In genomic region chr5:164597293-164597900, GRCh38 we compare ENCODE assay signal across 8 cellular contexts.
DNase-seq lines count a peak whose midpoint lies in the region; ATAC-seq and TF ChIP-seq lines count a peak whose summit lies in the region.

No MANE protein-coding gene starts in this region.

- ATAC-seq in HG02870 (IDR thresholded peaks at IDR 0.05; ENCODE audit: unreplicated experiment) (peak; percentile 62), PC-3 (peak; percentile 42; the same call in 1 of the 2 replicates), GM21825 (IDR thresholded peaks at IDR 0.05; ENCODE audit: unreplicated experiment) (no peak)

- no peaks in the 10 kb centered on the region for H3F3A ChIP-seq in PC-3 (ENCODE audit: low read length, unreplicated experiment)

- H3K27me3 ChIP-seq in PC-3 (ENCODE audit: low read length) (no peaks in the 10 kb centered on the region), osteoblast (ENCODE audit: insufficient read depth, low read length) (no peaks in the 10 kb centered on the region), adrenal gland (no peaks in the 10 kb centered on the region), vagina (no peaks in the 10 kb centered on the region)

- intact Hi-C loops in PC-3 (cut with micrococcal nuclease): no loop called here
- intact Hi-C loops in adrenal gland (cut with DNase I): no loop called here
- intact Hi-C loops in vagina (cut with DNase I): no loop called here

- CTCF ChIA-PET in PC-3 (lab: Charles Lee): no interaction called here

- H3K9ac ChIP-seq in PC-3 (ENCODE audit: low read length): no peak overlapping the region

- DNase-seq in NCI-H2171 treated with DMSO at 0.1 percent for 48 hours (lab: John Stamatoyannopoulos, UW) (peak; percentile 1), NCI-H2171 (lab: John Stamatoyannopoulos, UW) (no peak), PC-3 (peak; percentile 15), osteoblast (ENCODE audit: insufficient read length, low spot score, missing footprints) (no peak), adrenal gland (no peak), vagina (ENCODE audit: extremely low spot score in 2 of 2) (no peak)

- BruUV-seq in PC-3 (replicated peaks; lab: Mats Ljungman, UMichigan): no TSS peak

- H3K9me3 ChIP-seq in PC-3 (ENCODE audit: low read length) (no peaks in the 10 kb centered on the region), osteoblast (ENCODE audit: low read depth, low read length) (no peaks in the 10 kb centered on the region), adrenal gland (replicated peaks in 1 of 3) (no peaks in the 10 kb centered on the region), vagina (no peaks in the 10 kb centered on the region)

- peak; percentile 55; the same call in 1 of the 2 replicates for TF ChIP-seq CTCF in PC-3 (conservative IDR thresholded peaks at IDR 0.05; ENCODE audit: low read depth, low read length)
- TF ChIP-seq CTCF in osteoblast (IDR thresholded peaks at IDR 0.05; ENCODE audit: extremely low read depth, low read depth, low read length): peak; percentile 20
- peak in 1 of 6 experiments; percentile 32 for TF ChIP-seq CTCF in adrenal gland (IDR thresholded peaks at IDR 0.05)
- no peak for TF ChIP-seq CTCF in vagina (IDR thresholded peaks at IDR 0.05)

- H3K4me1 ChIP-seq in PC-3 (ENCODE audit: insufficient read depth, low read length) (no peaks in the 10 kb centered on the region), osteoblast (ENCODE audit: insufficient read depth, low read length) (no peaks in the 10 kb centered on the region), adrenal gland (replicated peaks in 1 of 2) (no peaks in the 10 kb centered on the region), vagina (no peaks in the 10 kb centered on the region)

- H3K4me3 ChIP-seq in PC-3 (ENCODE audit: low read length): no peak overlapping the region
- no peak overlapping the region for H3K4me3 ChIP-seq in osteoblast (ENCODE audit: insufficient read depth, low read length)
- no peak overlapping the region for H3K4me3 ChIP-seq in adrenal gland
- H3K4me3 ChIP-seq in vagina: no peak overlapping the region

- H2AFZ ChIP-seq in PC-3 (ENCODE audit: low read length) (no peak overlapping the region), osteoblast (ENCODE audit: low read length) (no peak overlapping the region)

- no peak overlapping the region for H3K27ac ChIP-seq in PC-3 (ENCODE audit: low read length)
- no peak overlapping the region for H3K27ac ChIP-seq in osteoblast (ENCODE audit: low read depth, low read length)
- no peak overlapping the region for H3K27ac ChIP-seq in adrenal gland
- H3K27ac ChIP-seq in vagina: no peak overlapping the region

- H3K79me2 ChIP-seq in PC-3 (ENCODE audit: low read length) (no peaks in the 10 kb centered on the region), osteoblast (ENCODE audit: insufficient read depth, low read length) (no peaks in the 10 kb centered on the region)

- H3K9me2 ChIP-seq in PC-3 (replicated peaks; ENCODE audit: low read length): no peaks in the 10 kb centered on the region

- H3K4me2 ChIP-seq in PC-3 (ENCODE audit: low read length): no peak overlapping the region
- H3K4me2 ChIP-seq in osteoblast (ENCODE audit: insufficient read depth, low read length): no peak overlapping the region

- WGBS in adrenal gland, 4 donors: 46 to 52% (median 49%) methylated on average over 5 of the region's 5 CpGs

- H4K20me1 ChIP-seq in PC-3 (ENCODE audit: low read length) (no peaks in the 10 kb centered on the region), osteoblast (ENCODE audit: insufficient read depth, low read length) (no peaks in the 10 kb centered on the region)

- TF ChIP-seq POLR2A in adrenal gland (IDR thresholded peaks at IDR 0.05) (no peak), vagina (IDR thresholded peaks at IDR 0.05) (no peak)

- H3K36me3 ChIP-seq in PC-3 (ENCODE audit: low read depth, low read length) (no peaks in the 10 kb centered on the region), osteoblast (ENCODE audit: insufficient read depth, low read length) (no peaks in the 10 kb centered on the region), adrenal gland (replicated peaks in 1 of 2) (no peaks in the 10 kb centered on the region), vagina (no peaks in the 10 kb centered on the region)

- POLR2A ChIA-PET in PC-3 (lab: Charles Lee; ENCODE audit: unreplicated experiment): no interaction called here

Comparison
In these comparisons a context has a peak if more than half of its experiments do, and no peak if none do; other contexts are left out.
1. DNase-seq: peak in NCI-H2171 treated with DMSO at 0.1 percent for 48 hours (single experiment) and PC-3 (single experiment); none in NCI-H2171 (single experiment), osteoblast (single experiment), adrenal gland (0 of 7) and vagina (0 of 2).
2. CTCF ChIP-seq: peak in PC-3 (single experiment) and osteoblast (single experiment); none in vagina (0 of 3).